ENCODE assay signal across 8 cellular contexts in the genomic region with DNA sequence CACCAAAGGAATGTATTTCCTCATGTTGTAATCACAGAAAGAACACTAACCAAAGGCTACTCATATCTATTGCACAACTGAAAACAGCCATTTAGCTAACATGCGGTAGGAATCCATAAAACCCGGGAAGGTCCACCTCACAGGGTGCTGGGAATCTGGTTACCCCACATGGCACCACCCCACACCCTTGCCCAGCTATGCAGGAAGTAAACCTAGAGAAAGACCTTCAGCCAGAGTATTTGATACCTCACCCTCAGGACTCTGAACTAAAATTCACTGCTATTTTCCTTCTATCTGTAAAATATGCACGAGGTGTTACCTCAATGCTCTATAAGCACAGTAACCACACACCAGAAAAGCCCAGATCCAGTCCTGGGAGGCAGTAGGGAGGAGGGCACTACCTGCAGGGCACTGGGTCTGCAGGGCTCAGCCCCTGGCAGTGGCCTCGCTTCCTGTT. TPM values are rescaled to one million over a fixed set of nuclear protein-coding genes. Genes with fewer than 3 reads are reported as not detected.
DNase-seq lines count a peak whose midpoint lies in the region; ATAC-seq and TF ChIP-seq lines count a peak whose summit lies in the region.

No MANE protein-coding gene starts in this region.

- BruUV-seq in A673 (replicated peaks; lab: Mats Ljungman, UMichigan), result no TSS peak

- 81% methylated on average over 2 to 4 of the region's 4 CpGs for WGBS in endodermal cell (ENCODE audit: insufficient coverage in 1 of 2, insufficient read length in 1 of 2), 2 experiments

- TF ChIP-seq CTCF in A673 (conservative IDR thresholded peaks at IDR 0.05; ENCODE audit: low read depth, low read length), result no peak
- no peak for TF ChIP-seq CTCF in endodermal cell (conservative IDR thresholded peaks at IDR 0.05)

- peak overlapping the region; percentile 56 for H3K27ac Mint-ChIP-seq in endodermal cell
- H3K27ac Mint-ChIP-seq in natural killer cell treated with Interleukin-12 subunit alpha and Interleukin-12 subunit beta and Interleukin-15 and Interleukin-18, amount 100 ng/mL, for 72 hours, result peak overlapping the region; percentile 92 to 99

- H3K27me3 ChIP-seq in A673 (replicated peaks; ENCODE audit: insufficient read depth, low read depth, low read length, poor library complexity) (no peaks in the 10 kb centered on the region), endodermal cell (ENCODE audit: control insufficient read depth, insufficient read depth, low read length, poor library complexity, severe bottlenecking) (no peaks in the 10 kb centered on the region)

- no peaks in the 10 kb centered on the region for H3K27me3 Mint-ChIP-seq in endodermal cell (ENCODE audit: insufficient read depth)
- H3K27me3 Mint-ChIP-seq in natural killer cell treated with Interleukin-12 subunit alpha and Interleukin-12 subunit beta and Interleukin-15 and Interleukin-18, amount 100 ng/mL, for 72 hours, result no peaks in the 10 kb centered on the region

- peak; percentile 51 to 75 for ATAC-seq in natural killer cell treated with Interleukin-12 subunit alpha and Interleukin-12 subunit beta and Interleukin-15 and Interleukin-18, amount 100 ng/mL, for 72 hours
- no peak for ATAC-seq in GM19351 (IDR thresholded peaks at IDR 0.05; ENCODE audit: unreplicated experiment)

- CTCF ChIA-PET in A673 (lab: Charles Lee), result no interaction called here

- H3K27ac ChIP-seq in A673 (ENCODE audit: low read depth, low read length, poor library complexity, severe bottlenecking), result peak overlapping the region; percentile 58
- peak overlapping the region; percentile 51; the same call in 1 of the 2 replicates for H3K27ac ChIP-seq in SK-N-MC
- H3K27ac ChIP-seq in endodermal cell (ENCODE audit: low read depth, low read length), result no peak overlapping the region

- H3K4me1 Mint-ChIP-seq in endodermal cell, result peaks cover 9% of the 10 kb centered on the region
- peaks cover 58 to 70% of the 10 kb centered on the region in 2 donors for H3K4me1 Mint-ChIP-seq in natural killer cell treated with Interleukin-12 subunit alpha and Interleukin-12 subunit beta and Interleukin-15 and Interleukin-18, amount 100 ng/mL, for 72 hours (ENCODE audit: low read depth in 2 of 2)

- H3K9me3 ChIP-seq in A673 (ENCODE audit: low read depth, low read length, poor library complexity, severe bottlenecking) (no peaks in the 10 kb centered on the region), SK-N-MC (ENCODE audit: low read depth, low read length) (no peaks in the 10 kb centered on the region), endodermal cell (ENCODE audit: control insufficient read depth, low read length) (no peaks in the 10 kb centered on the region)

- H3K9ac ChIP-seq in SK-N-MC (ENCODE audit: insufficient read length) (peak overlapping the region; percentile 56), endodermal cell (ENCODE audit: extremely low read depth, low read length, poor library complexity, severe bottlenecking) (no peak overlapping the region)

- no peaks in the 10 kb centered on the region for H3K36me3 ChIP-seq in A673 (ENCODE audit: insufficient read depth, low read length, poor library complexity, severe bottlenecking)
- peaks cover 14% of the 10 kb centered on the region; the same call in 1 of the 2 replicates for H3K36me3 ChIP-seq in SK-N-MC (ENCODE audit: insufficient read depth, low read length)
- H3K36me3 ChIP-seq in endodermal cell (ENCODE audit: control insufficient read depth, insufficient read depth, low read length), result peaks cover 26% of the 10 kb centered on the region

- peak; percentile 12 for DNase-seq in A673 (ENCODE audit: low spot score)
- DNase-seq in H4 (ENCODE audit: low spot score), result peak; percentile 93
- DNase-seq in SK-N-MC (ENCODE audit: low read depth, low spot score), result no peak
- DNase-seq in endodermal cell, result peak; percentile 51
- peak; percentile 90 for DNase-seq in natural killer cell treated with Interleukin-12 subunit alpha and Interleukin-12 subunit beta and Interleukin-15 and Interleukin-18, amount 100 ng/mL, for 72 hours (ENCODE audit: low spot score)
- no peak for DNase-seq in NCI-H345 treated with DMSO at 0.1 percent for 48 hours (lab: John Stamatoyannopoulos, UW; ENCODE audit: unreplicated experiment)
- no peak for DNase-seq in cortex of kidney (lab: John Stamatoyannopoulos, UW)

- H3K4me1 ChIP-seq in A673 (ENCODE audit: insufficient read depth, low read length, poor library complexity, severe bottlenecking) (peaks cover 24% of the 10 kb centered on the region), endodermal cell (ENCODE audit: control insufficient read depth, insufficient read depth, low read length) (peaks cover 3% of the 10 kb centered on the region)

- intact Hi-C loops in A673 (cut with micrococcal nuclease; ENCODE audit: unreplicated experiment), result no loop called here

- peaks cover 16% of the 10 kb centered on the region for H3K36me3 Mint-ChIP-seq in endodermal cell (ENCODE audit: low read depth)
- H3K36me3 Mint-ChIP-seq in natural killer cell treated with Interleukin-12 subunit alpha and Interleukin-12 subunit beta and Interleukin-15 and Interleukin-18, amount 100 ng/mL, for 72 hours, result peaks cover 27% of the 10 kb centered on the region

- no peak overlapping the region for H3K4me3 Mint-ChIP-seq in endodermal cell
- peak overlapping the region; percentile 87 for H3K4me3 Mint-ChIP-seq in natural killer cell treated with Interleukin-12 subunit alpha and Interleukin-12 subunit beta and Interleukin-15 and Interleukin-18, amount 100 ng/mL, for 72 hours

- no peaks in the 10 kb centered on the region for H3K9me3 Mint-ChIP-seq in endodermal cell
- H3K9me3 Mint-ChIP-seq in natural killer cell treated with Interleukin-12 subunit alpha and Interleukin-12 subunit beta and Interleukin-15 and Interleukin-18, amount 100 ng/mL, for 72 hours, result peaks cover 3% of the 10 kb centered on the region

- POLR2A ChIA-PET in A673 (lab: Charles Lee; ENCODE audit: low non-redundant PET), result no interaction called here

- H3K4me3 ChIP-seq in A673 (ENCODE audit: low read depth, low read length, poor library complexity, severe bottlenecking) (no peak overlapping the region), SK-N-MC (peak overlapping the region; percentile 35), endodermal cell (ENCODE audit: low read length) (no peak overlapping the region)

RNA-seq across cellular contexts. Expression of a gene that starts 45.8 kb away (rescaled TPM):
- total RNA-seq in A673 (2021), result 35.8 and 44.7 TPM in 2 replicates
- 26.1 and 31.9 TPM in 2 replicates for total RNA-seq in H4 (2014; rRNA removed; shearing (Covaris generic))
- 10 to 100 TPM; 47.3 to 48.5 TPM for total RNA-seq in endodermal cell
- polyA plus RNA-seq in endodermal cell (2013, experiment 1 of 2), result 27.7 TPM
- 25.6 TPM for polyA plus RNA-seq in endodermal cell (2013, experiment 2 of 2)
- 100 to 1,000 TPM; 151 to 156 TPM for total RNA-seq in natural killer cell treated with Interleukin-12 subunit alpha and Interleukin-12 subunit beta and Interleukin-15 and Interleukin-18, amount 100 ng/mL, for 72 hours

Comparison
In these comparisons a context has a peak if more than half of its experiments do, and no peak if none do; other contexts are left out.
1. DNase-seq: peak in A673 (single experiment), H4 (single experiment), endodermal cell (single experiment) and natural killer cell treated with Interleukin-12 subunit alpha and Interleukin-12 subunit beta and Interleukin-15 and Interleukin-18, amount 100 ng/mL, for 72 hours (single experiment); none in SK-N-MC (single experiment), NCI-H345 treated with DMSO at 0.1 percent for 48 hours (single experiment) and cortex of kidney (single experiment).